1 cellular context compared by ENCODE assay signal in the genomic region with DNA sequence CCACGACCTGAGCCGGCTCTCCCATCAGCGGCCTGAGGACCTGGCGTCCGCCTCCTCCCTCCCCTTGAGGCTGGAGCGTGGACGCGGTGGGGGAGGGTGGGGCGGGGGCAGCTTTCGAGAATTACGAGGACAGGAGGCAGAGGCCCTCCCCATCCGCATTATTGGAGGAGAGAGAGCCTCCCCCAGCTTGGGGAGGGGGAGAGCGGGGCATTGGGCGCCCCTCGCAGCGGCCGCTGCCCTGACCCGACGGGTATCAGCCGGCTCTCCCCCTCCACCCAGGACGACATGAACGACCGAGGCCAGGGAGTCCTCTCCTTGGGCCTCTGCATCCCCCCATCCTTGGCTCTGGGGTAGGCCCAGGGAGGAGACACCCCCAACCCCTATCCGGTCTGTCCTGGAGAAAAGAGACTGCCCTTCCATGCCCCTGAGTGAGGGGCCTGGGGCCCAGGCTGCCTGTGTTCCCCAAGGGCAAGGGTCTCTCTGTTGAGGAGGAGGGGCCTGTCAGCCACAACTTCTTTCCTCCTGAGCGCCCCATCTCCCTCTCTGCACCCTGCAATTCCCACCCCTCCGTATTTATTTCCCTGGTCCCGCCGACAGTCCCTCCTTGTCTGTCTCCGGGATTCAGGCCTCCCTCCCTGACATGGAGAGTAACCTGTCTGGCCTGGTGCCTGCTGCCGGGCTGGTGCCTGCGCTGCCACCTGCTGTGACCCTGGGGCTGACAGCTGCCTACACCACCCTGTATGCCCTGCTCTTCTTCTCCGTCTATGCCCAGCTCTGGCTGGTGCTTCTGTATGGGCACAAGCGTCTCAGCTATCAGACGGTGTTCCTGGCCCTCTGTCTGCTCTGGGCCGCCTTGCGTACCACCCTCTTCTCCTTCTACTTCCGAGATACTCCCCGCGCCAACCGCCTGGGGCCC.
TF ChIP-seq lines count a peak whose summit lies in the region.

No MANE protein-coding gene starts in this region.

TF ChIP-seq in HepG2, 621 proteins besides CTCF, POLR2A, EP300 and RAD21 (continued from another document):
- TF ChIP-seq, protein P1, sequence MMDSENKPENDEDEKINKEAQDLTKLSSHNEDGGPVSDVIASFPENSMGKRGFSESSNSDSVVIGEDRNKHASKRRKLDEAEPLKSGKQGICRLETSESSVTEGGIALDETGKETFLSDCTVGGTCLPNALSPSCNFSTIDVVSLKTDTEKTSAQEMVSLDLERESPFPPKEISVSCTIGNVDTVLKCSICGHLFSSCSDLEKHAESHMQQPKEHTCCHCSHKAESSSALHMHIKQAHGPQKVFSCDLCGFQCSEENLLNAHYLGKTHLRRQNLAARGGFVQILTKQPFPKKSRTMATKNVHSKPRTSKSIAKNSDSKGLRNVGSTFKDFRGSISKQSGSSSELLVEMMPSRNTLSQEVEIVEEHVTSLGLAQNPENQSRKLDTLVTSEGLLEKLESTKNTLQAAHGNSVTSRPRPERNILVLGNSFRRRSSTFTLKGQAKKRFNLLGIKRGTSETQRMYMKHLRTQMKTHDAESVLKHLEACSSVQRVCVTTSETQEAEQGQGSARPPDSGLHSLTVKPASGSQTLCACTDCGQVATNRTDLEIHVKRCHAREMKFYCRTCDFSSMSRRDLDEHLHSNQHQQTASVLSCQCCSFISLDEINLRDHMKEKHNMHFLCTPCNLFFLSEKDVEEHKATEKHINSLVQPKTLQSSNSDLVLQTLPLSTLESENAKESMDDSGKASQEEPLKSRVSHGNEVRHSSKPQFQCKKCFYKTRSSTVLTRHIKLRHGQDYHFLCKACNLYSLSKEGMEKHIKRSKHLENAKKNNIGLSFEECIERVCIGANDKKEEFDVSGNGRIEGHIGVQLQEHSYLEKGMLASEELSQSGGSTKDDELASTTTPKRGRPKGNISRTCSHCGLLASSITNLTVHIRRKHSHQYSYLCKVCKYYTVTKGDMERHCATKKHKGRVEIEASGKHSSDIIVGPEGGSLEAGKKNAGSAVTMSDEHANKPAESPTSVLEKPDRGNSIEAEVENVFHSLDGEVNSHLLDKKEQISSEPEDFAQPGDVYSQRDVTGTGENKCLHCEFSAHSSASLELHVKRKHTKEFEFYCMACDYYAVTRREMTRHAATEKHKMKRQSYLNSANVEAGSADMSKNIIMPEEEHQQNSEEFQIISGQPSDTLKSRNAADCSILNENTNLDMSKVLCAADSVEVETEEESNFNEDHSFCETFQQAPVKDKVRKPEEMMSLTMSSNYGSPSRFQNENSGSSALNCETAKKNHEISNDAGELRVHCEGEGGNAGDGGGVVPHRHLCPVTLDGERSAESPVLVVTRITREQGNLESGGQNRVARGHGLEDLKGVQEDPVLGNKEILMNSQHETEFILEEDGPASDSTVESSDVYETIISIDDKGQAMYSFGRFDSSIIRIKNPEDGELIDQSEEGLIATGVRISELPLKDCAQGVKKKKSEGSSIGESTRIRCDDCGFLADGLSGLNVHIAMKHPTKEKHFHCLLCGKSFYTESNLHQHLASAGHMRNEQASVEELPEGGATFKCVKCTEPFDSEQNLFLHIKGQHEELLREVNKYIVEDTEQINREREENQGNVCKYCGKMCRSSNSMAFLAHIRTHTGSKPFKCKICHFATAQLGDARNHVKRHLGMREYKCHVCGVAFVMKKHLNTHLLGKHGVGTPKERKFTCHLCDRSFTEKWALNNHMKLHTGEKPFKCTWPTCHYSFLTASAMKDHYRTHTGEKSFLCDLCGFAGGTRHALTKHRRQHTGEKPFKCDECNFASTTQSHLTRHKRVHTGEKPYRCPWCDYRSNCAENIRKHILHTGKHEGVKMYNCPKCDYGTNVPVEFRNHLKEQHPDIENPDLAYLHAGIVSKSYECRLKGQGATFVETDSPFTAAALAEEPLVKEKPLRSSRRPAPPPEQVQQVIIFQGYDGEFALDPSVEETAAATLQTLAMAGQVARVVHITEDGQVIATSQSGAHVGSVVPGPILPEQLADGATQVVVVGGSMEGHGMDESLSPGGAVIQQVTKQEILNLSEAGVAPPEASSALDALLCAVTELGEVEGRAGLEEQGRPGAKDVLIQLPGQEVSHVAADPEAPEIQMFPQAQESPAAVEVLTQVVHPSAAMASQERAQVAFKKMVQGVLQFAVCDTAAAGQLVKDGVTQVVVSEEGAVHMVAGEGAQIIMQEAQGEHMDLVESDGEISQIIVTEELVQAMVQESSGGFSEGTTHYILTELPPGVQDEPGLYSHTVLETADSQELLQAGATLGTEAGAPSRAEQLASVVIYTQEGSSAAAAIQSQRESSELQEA (CRISPR knock-in tag; IDR thresholded peaks at IDR 0.05; ENCODE audit: not compliant biosample characterization): peak; percentile 81
- TF ChIP-seq, protein P2, sequence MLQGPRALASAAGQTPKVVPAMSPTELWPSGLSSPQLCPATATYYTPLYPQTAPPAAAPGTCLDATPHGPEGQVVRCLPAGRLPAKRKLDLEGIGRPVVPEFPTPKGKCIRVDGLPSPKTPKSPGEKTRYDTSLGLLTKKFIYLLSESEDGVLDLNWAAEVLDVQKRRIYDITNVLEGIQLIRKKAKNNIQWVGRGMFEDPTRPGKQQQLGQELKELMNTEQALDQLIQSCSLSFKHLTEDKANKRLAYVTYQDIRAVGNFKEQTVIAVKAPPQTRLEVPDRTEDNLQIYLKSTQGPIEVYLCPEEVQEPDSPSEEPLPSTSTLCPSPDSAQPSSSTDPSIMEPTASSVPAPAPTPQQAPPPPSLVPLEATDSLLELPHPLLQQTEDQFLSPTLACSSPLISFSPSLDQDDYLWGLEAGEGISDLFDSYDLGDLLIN (CRISPR knock-in tag; IDR thresholded peaks at IDR 0.05; ENCODE audit: borderline replicate concordance): no peak
- TF ChIP-seq U2AF1 (optimal IDR thresholded peaks at IDR 0.05; ENCODE audit: low read depth, low read length): no peak
- no peak for TF ChIP-seq ATF1 (CRISPR knock-in tag; IDR thresholded peaks at IDR 0.05)
- 0 out of 2 replicates have a peak, but pooled peaks have one; percentile 32 for TF ChIP-seq KLF15 (CRISPR knock-in tag; IDR thresholded peaks at IDR 0.05; ENCODE audit: borderline replicate concordance)
- TF ChIP-seq, protein P3, sequence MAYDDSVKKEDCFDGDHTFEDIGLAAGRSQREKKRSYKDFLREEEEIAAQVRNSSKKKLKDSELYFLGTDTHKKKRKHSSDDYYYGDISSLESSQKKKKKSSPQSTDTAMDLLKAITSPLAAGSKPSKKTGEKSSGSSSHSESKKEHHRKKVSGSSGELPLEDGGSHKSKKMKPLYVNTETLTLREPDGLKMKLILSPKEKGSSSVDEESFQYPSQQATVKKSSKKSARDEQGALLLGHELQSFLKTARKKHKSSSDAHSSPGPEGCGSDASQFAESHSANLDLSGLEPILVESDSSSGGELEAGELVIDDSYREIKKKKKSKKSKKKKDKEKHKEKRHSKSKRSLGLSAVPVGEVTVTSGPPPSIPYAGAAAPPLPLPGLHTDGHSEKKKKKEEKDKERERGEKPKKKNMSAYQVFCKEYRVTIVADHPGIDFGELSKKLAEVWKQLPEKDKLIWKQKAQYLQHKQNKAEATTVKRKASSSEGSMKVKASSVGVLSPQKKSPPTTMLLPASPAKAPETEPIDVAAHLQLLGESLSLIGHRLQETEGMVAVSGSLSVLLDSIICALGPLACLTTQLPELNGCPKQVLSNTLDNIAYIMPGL (CRISPR knock-in tag; IDR thresholded peaks at IDR 0.05; ENCODE audit: borderline replicate concordance in 1 of 2, low read depth in 1 of 2): no peak; a peak in 1 of 4 replicates
- no peak for TF ChIP-seq ARID2 (CRISPR knock-in tag; IDR thresholded peaks at IDR 0.05; ENCODE audit: borderline replicate concordance)
- TF ChIP-seq, protein P4, sequence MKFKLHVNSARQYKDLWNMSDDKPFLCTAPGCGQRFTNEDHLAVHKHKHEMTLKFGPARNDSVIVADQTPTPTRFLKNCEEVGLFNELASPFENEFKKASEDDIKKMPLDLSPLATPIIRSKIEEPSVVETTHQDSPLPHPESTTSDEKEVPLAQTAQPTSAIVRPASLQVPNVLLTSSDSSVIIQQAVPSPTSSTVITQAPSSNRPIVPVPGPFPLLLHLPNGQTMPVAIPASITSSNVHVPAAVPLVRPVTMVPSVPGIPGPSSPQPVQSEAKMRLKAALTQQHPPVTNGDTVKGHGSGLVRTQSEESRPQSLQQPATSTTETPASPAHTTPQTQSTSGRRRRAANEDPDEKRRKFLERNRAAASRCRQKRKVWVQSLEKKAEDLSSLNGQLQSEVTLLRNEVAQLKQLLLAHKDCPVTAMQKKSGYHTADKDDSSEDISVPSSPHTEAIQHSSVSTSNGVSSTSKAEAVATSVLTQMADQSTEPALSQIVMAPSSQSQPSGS (CRISPR knock-in tag; IDR thresholded peaks at IDR 0.05): no peak
- TF ChIP-seq, protein P5, sequence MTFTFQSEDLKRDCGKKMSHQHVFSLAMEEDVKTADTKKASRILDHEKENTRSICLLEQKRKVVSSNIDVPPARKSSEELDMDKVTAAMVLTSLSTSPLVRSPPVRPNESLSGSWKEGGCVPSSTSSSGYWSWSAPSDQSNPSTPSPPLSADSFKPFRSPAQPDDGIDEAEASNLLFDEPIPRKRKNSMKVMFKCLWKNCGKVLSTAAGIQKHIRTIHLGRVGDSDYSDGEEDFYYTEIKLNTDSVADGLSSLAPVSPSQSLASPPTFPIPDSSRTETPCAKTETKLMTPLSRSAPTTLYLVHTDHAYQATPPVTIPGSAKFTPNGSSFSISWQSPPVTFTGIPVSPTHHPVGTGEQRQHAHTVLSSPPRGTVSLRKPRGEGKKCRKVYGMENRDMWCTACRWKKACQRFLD (CRISPR knock-in tag; IDR thresholded peaks at IDR 0.05; ENCODE audit: borderline replicate concordance): 0 out of 2 replicates have a peak, but pooled peaks have one; percentile 8
- no peak for TF ChIP-seq IRF2 (CRISPR knock-in tag; IDR thresholded peaks at IDR 0.05)
